Comparison of ENCODE assay signal across 1 cellular context in the genomic region with DNA sequence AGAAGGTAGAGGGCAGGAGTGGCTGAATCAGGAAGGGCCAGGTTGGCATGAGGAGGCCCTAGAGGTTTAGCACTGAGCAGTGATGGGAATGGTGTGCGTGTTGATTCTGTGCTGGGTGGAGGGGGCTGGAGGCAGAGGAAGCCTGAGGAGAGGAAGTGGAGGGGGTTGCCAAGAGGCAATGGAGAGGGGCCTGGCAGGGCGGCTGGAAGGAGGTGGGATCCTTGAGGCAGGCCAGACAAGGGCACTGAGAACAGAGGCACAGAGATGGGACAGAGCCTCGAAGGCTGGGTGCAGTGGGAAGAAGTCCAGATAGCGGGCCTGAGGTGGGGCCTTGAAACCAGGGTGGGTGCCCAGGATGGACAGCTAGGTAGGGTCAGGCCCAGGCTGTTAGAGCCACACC.
TF ChIP-seq lines count a peak whose summit lies in the region.

No MANE protein-coding gene starts in this region.

TF ChIP-seq in endothelial cell of umbilical vein, 7 proteins besides CTCF, POLR2A, EP300 and RAD21 (continued from another document):
- TF ChIP-seq POLR2AphosphoS5 (IDR thresholded peaks at IDR 0.05; ENCODE audit: insufficient read depth, low read depth, low read length) (no peak), JUN (IDR thresholded peaks at IDR 0.05; ENCODE audit: borderline replicate concordance, insufficient read depth, insufficient read length, low read depth) (no peak), MYC (IDR thresholded peaks at IDR 0.05; ENCODE audit: low read depth, low read length) (no peak)
